36 cellular contexts compared by ENCODE assay signal in genomic region chr1:34369701-34370455, GRCh38.
"Had no signal": no experiment of that assay in that cellular context is flagged by ENCODE, and none has a peak within 500 bp of the region (broad histone marks: within the 10 kb centered on the region; RNA-seq: fewer than 3 reads in every experiment).

No MANE protein-coding gene starts in this region.

- H3K9me3 Mint-ChIP-seq: activated naive CD4-positive, alpha-beta T cell treated with anti-CD3 and anti-CD28 coated beads, Interleukin-2, amount 10 ng/mL, durations not matched to agents 7 days and 5 days; activated naive CD4-positive, alpha-beta T cell treated with anti-CD3 and anti-CD28 coated beads, Interleukin-2, amount 50 U/mL, for 24 hours; activated naive CD8-positive, alpha-beta T cell treated with anti-CD3 and anti-CD28 coated beads, Interleukin-2, amount 10 ng/mL, durations not matched to agents 7 days and 5 days; activated T-cell treated with anti-CD3 and anti-CD28 coated beads, Interleukin-2, amount 50 U/mL, for 4 hours; activated T-helper 1 cell treated with anti-CD3 and anti-CD28 coated beads, Interleukin-12 subunit alpha, Interleukin-12 subunit beta, Interleukin-2, Interleukin-4 antibody, amounts not matched to agents 30 ng/mL and 10 ng/mL and 1 ng/mL, durations not matched to agents 14 hours and 24 hours and 36 hours; activated T-helper 17 cell treated with anti-CD3 and anti-CD28 coated beads, Interleukin-2, amount 50 U/mL, for 72 hours; central memory CD8-positive, alpha-beta T cell; T-helper 1 cell treated with Interleukin-12 subunit alpha and Interleukin-12 subunit beta and Interleukin-4 antibody, amounts not matched to agents 30 μg/mL and 1 μg/mL, for 36 hours; T-helper 2 cell treated with Interferon-gamma antibody and Interleukin-4, amounts not matched to agents 5 μg/mL and 100 μg/mL, for 36 hours had no signal

- ATAC-seq: activated CD8-positive, alpha-beta T cell treated with anti-CD3 and anti-CD28 coated beads for 36 hours; activated naive CD8-positive, alpha-beta T cell treated with anti-CD3 and anti-CD28 coated beads, Interleukin-2, amount 50 U/mL, for 24 hours; activated T-cell treated with anti-CD3 and anti-CD28 coated beads, Interleukin-2, amount 50 U/mL, for 4 hours; activated T-cell treated with anti-CD3 and anti-CD28 coated beads, Interleukin-2, amount 50 U/mL, for 72 hours; activated T-helper 17 cell treated with anti-CD3 and anti-CD28 coated beads, Interleukin-2, amount 50 U/mL, for 72 hours had no signal

- H3K36me3 ChIP-seq: ascending aorta, cardiac muscle cell had no signal

- H3K4me3 ChIP-seq: ascending aorta, cardiac muscle cell had no signal

- H3K9me3 ChIP-seq: ascending aorta had no signal

- H3K27ac ChIP-seq: ascending aorta, cardiac muscle cell, VCaP had no signal

- H3K27me3 Mint-ChIP-seq: activated naive CD4-positive, alpha-beta T cell treated with anti-CD3 and anti-CD28 coated beads, Interleukin-2, amount 10 ng/mL, durations not matched to agents 7 days and 5 days had no signal

- H3K4me1 ChIP-seq: ascending aorta had no signal

- H3K4me3 Mint-ChIP-seq: activated B cell treated with CpG ODN at 0.5 μM for 24 hours; activated CD4-positive, alpha-beta memory T cell treated with anti-CD3 and anti-CD28 coated beads for 36 hours; activated CD8-positive, alpha-beta T cell treated with anti-CD3 and anti-CD28 coated beads for 36 hours; activated naive CD4-positive, alpha-beta T cell treated with anti-CD3 and anti-CD28 coated beads, Interleukin-2, amount 10 ng/mL, durations not matched to agents 7 days and 5 days; activated naive CD4-positive, alpha-beta T cell treated with anti-CD3 and anti-CD28 coated beads, Interleukin-2, amount 50 U/mL, for 24 hours; activated naive CD8-positive, alpha-beta T cell; activated naive CD8-positive, alpha-beta T cell treated with anti-CD3 and anti-CD28 coated beads, Interleukin-2, amount 10 ng/mL, durations not matched to agents 7 days and 5 days; activated naive CD8-positive, alpha-beta T cell treated with anti-CD3 and anti-CD28 coated beads, Interleukin-2, amount 50 U/mL, for 24 hours; activated T-cell treated with anti-CD3 and anti-CD28 coated beads, Interleukin-2, amount 50 U/mL, for 4 hours; activated T-cell treated with anti-CD3 and anti-CD28 coated beads, Interleukin-2, amount 50 U/mL, for 72 hours; activated T-helper 1 cell treated with anti-CD3 and anti-CD28 coated beads, Interleukin-12 subunit alpha, Interleukin-12 subunit beta, Interleukin-2, Interleukin-4 antibody, amounts not matched to agents 30 ng/mL and 10 ng/mL and 1 ng/mL, durations not matched to agents 14 hours and 24 hours and 36 hours; activated T-helper 17 cell treated with anti-CD3 and anti-CD28 coated beads, Interleukin-2, amount 50 U/mL, for 72 hours; brain; central memory CD8-positive, alpha-beta T cell; T-helper 1 cell treated with Interleukin-12 subunit alpha and Interleukin-12 subunit beta and Interleukin-4 antibody, amounts not matched to agents 30 μg/mL and 1 μg/mL, for 36 hours; T-helper 2 cell treated with Interferon-gamma antibody and Interleukin-4, amounts not matched to agents 5 μg/mL and 100 μg/mL, for 36 hours had no signal

- H3K36me3 Mint-ChIP-seq: activated CD4-positive, alpha-beta memory T cell treated with anti-CD3 and anti-CD28 coated beads for 36 hours; activated naive CD4-positive, alpha-beta T cell treated with anti-CD3 and anti-CD28 coated beads, Interleukin-2, amount 10 ng/mL, durations not matched to agents 7 days and 5 days; activated naive CD4-positive, alpha-beta T cell treated with anti-CD3 and anti-CD28 coated beads, Interleukin-2, amount 50 U/mL, for 24 hours; activated naive CD8-positive, alpha-beta T cell; activated naive CD8-positive, alpha-beta T cell treated with anti-CD3 and anti-CD28 coated beads, Interleukin-2, amount 10 ng/mL, durations not matched to agents 7 days and 5 days; brain had no signal

- H3K27me3 ChIP-seq: ascending aorta had no signal

- DNase-seq: activated B cell treated with CpG ODN at 0.5 μM for 24 hours; activated CD4-positive, alpha-beta memory T cell treated with anti-CD3 and anti-CD28 coated beads for 36 hours; activated CD4-positive, alpha-beta T cell treated with anti-CD3 and anti-CD28 coated beads for 48 hours; activated CD4-positive, alpha-beta T cell treated with anti-CD3 and anti-CD28 coated beads, Interleukin-2, amount 50 U/mL, for 1 hour; activated CD4-positive, alpha-beta T cell treated with anti-CD3 and anti-CD28 coated beads, Interleukin-2, amount 50 U/mL, for 4 hours; activated CD4-positive, CD25-positive, alpha-beta regulatory T cell treated with anti-CD3 and anti-CD28 coated beads, Interleukin-2, amount 50 U/mL, for 72 hours; activated CD8-positive, alpha-beta memory T cell treated with anti-CD3 and anti-CD28 coated beads, Interleukin-2, amount 50 U/mL, for 4 hours; activated CD8-positive, alpha-beta T cell treated with anti-CD3 and anti-CD28 coated beads for 36 hours; activated effector memory CD4-positive, alpha-beta T cell treated with anti-CD3 and anti-CD28 coated beads, Interleukin-2, amount 50 U/mL, for 16 hours; activated gamma-delta T cell treated with Interleukin-2 at 50 U/mL for 16 hours; activated naive CD4-positive, alpha-beta T cell; activated naive CD4-positive, alpha-beta T cell treated with anti-CD3 and anti-CD28 coated beads, Interleukin-2, amount 10 ng/mL, durations not matched to agents 7 days and 5 days; activated naive CD8-positive, alpha-beta T cell treated with anti-CD3 and anti-CD28 coated beads, Interleukin-2, amount 10 ng/mL, durations not matched to agents 7 days and 5 days; activated naive CD8-positive, alpha-beta T cell treated with anti-CD3 and anti-CD28 coated beads, Interleukin-2, amount 50 U/mL, for 24 hours; activated T-cell treated with anti-CD3 and anti-CD28 coated beads for 4 hours; activated T-cell treated with anti-CD3 and anti-CD28 coated beads, Interleukin-2, amount 50 U/mL, for 1 hour; activated T-cell treated with anti-CD3 and anti-CD28 coated beads, Interleukin-2, amount 50 U/mL, for 4 hours; activated T-cell treated with anti-CD3 and anti-CD28 coated beads, Interleukin-2, amount 50 U/mL, for 72 hours; amygdala; anterior cingulate cortex; caudate nucleus; cerebellar nuclear complex; T-helper 1 cell; T-helper 2 cell; T-helper 9 cell had no signal

- H3K27ac Mint-ChIP-seq: activated B cell treated with CpG ODN at 0.5 μM for 24 hours; activated CD4-positive, alpha-beta memory T cell treated with anti-CD3 and anti-CD28 coated beads for 36 hours; activated CD8-positive, alpha-beta T cell treated with anti-CD3 and anti-CD28 coated beads for 36 hours; activated naive CD4-positive, alpha-beta T cell treated with anti-CD3 and anti-CD28 coated beads, Interleukin-2, amount 10 ng/mL, durations not matched to agents 7 days and 5 days; activated naive CD4-positive, alpha-beta T cell treated with anti-CD3 and anti-CD28 coated beads, Interleukin-2, amount 50 U/mL, for 24 hours; activated naive CD8-positive, alpha-beta T cell; activated naive CD8-positive, alpha-beta T cell treated with anti-CD3 and anti-CD28 coated beads, Interleukin-2, amount 10 ng/mL, durations not matched to agents 7 days and 5 days; activated naive CD8-positive, alpha-beta T cell treated with anti-CD3 and anti-CD28 coated beads, Interleukin-2, amount 50 U/mL, for 24 hours; activated T-cell treated with anti-CD3 and anti-CD28 coated beads, Interleukin-2, amount 50 U/mL, for 72 hours; activated T-helper 1 cell treated with anti-CD3 and anti-CD28 coated beads, Interleukin-12 subunit alpha, Interleukin-12 subunit beta, Interleukin-2, Interleukin-4 antibody, amounts not matched to agents 30 ng/mL and 10 ng/mL and 1 ng/mL, durations not matched to agents 14 hours and 24 hours and 36 hours; activated T-helper 17 cell treated with anti-CD3 and anti-CD28 coated beads, Interleukin-2, amount 50 U/mL, for 72 hours; brain; T-helper 1 cell treated with Interleukin-12 subunit alpha and Interleukin-12 subunit beta and Interleukin-4 antibody, amounts not matched to agents 30 μg/mL and 1 μg/mL, for 36 hours; T-helper 2 cell treated with Interferon-gamma antibody and Interleukin-4, amounts not matched to agents 5 μg/mL and 100 μg/mL, for 36 hours had no signal

- H3K4me1 Mint-ChIP-seq: activated B cell treated with CpG ODN at 0.5 μM for 24 hours; activated naive CD4-positive, alpha-beta T cell treated with anti-CD3 and anti-CD28 coated beads, Interleukin-2, amount 10 ng/mL, durations not matched to agents 7 days and 5 days; activated naive CD4-positive, alpha-beta T cell treated with anti-CD3 and anti-CD28 coated beads, Interleukin-2, amount 50 U/mL, for 24 hours; activated naive CD8-positive, alpha-beta T cell treated with anti-CD3 and anti-CD28 coated beads, Interleukin-2, amount 10 ng/mL, durations not matched to agents 7 days and 5 days; activated naive CD8-positive, alpha-beta T cell treated with anti-CD3 and anti-CD28 coated beads, Interleukin-2, amount 50 U/mL, for 24 hours; activated T-helper 17 cell treated with anti-CD3 and anti-CD28 coated beads, Interleukin-2, amount 50 U/mL, for 72 hours; central memory CD8-positive, alpha-beta T cell had no signal
